ENCODE assay signal across 11 cellular contexts in the genomic region with DNA sequence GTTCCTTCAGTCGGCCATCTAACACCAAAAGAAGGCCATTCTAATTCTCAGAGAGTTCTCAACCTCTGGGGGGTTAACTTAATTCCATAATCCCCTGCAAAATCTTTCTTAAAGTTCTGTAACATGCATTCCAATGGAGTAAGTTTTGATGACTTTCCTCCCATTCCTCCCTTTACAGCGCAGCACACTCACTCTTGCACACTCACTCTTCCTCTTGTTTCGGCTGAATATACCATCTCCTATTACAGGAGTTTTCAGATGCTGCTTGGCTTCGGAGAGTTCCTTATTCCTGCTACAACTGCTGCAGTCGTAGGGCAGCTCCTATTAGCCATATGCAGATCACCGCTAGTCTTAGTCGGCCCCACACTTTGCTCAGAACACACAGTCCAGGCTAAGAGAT. TPM values are rescaled to one million over a fixed set of nuclear protein-coding genes. Genes with fewer than 3 reads are reported as not detected.
DNase-seq lines count a peak whose midpoint lies in the region; ATAC-seq, FAIRE-seq and TF ChIP-seq lines count a peak whose summit lies in the region.
"Had no signal": no experiment of that assay in that cellular context is flagged by ENCODE, and none has a peak within 500 bp of the region (broad histone marks: within the 10 kb centered on the region; RNA-seq: fewer than 3 reads in every experiment).

No MANE protein-coding gene starts in this region.

- no peaks in the 10 kb centered on the region for H3K9me2 ChIP-seq in OCI-LY7 (ENCODE audit: insufficient read depth, low read length)

- no peaks in the 10 kb centered on the region for H3K36me3 ChIP-seq in CD8-positive, alpha-beta memory T cell (ENCODE audit: insufficient read depth, low read length)
- H3K36me3 ChIP-seq in OCI-LY7 (ENCODE audit: insufficient read depth, low read length) (no peaks in the 10 kb centered on the region), esophagus muscularis mucosa (no peaks in the 10 kb centered on the region), pancreas (no peaks in the 10 kb centered on the region), HAP-1 (replicated peaks) (no peaks in the 10 kb centered on the region)

- peak overlapping the region; percentile 47 for H3K4me2 ChIP-seq in OCI-LY7 (ENCODE audit: low read length)
- H3K4me2 ChIP-seq: GM23338 had no signal

- H3K79me2 ChIP-seq in OCI-LY7 (ENCODE audit: insufficient read depth, low read depth, low read length): no peaks in the 10 kb centered on the region

- ATAC-seq in pancreas (peak in 2 of 4 donors; percentile 15 to 30), HG03439 (IDR thresholded peaks at IDR 0.05; ENCODE audit: unreplicated experiment) (no peak), HG02970 (IDR thresholded peaks at IDR 0.05; ENCODE audit: low FRiP score, unreplicated experiment) (no peak)
- ATAC-seq: GM23338 had no signal

- FAIRE-seq in pancreas (lab: Jason Lieb, UNC): no peak
- FAIRE-seq: islet of Langerhans had no signal

- CTCF ChIA-PET in CD8-positive, alpha-beta memory T cell (lab: Charles Lee): interaction anchor here (1.4 kb wide), 1 partner anchor 10 kb away, joined by 6 read pairs; no protein-coding TSS in a partner anchor
- CTCF ChIA-PET in OCI-LY7 (lab: Charles Lee; ENCODE audit: unreplicated experiment): no interaction called here

- H3K4me1 Mint-ChIP-seq in CD8-positive, alpha-beta memory T cell: peaks cover 16 to 27% (median 26%) of the 10 kb centered on the region in 3 donors
- H3K4me1 Mint-ChIP-seq: GM23338 had no signal

- H3K27me3 Mint-ChIP-seq in CD8-positive, alpha-beta memory T cell: peaks cover 0 to 1% of the 10 kb centered on the region in 2 donors

- no peaks in the 10 kb centered on the region for H3K27me3 ChIP-seq in CD8-positive, alpha-beta memory T cell (ENCODE audit: insufficient read depth, low read length, poor library complexity, severe bottlenecking)
- H3K27me3 ChIP-seq in esophagus muscularis mucosa (no peaks in the 10 kb centered on the region), pancreas (no peaks in the 10 kb centered on the region), HAP-1 (ENCODE audit: low read depth) (no peaks in the 10 kb centered on the region)

- H3K4me3 ChIP-seq in CD8-positive, alpha-beta memory T cell (ENCODE audit: low read length): peak overlapping the region; percentile 64
- no peak overlapping the region for H3K4me3 ChIP-seq in OCI-LY7 (ENCODE audit: low read depth, low read length, poor library complexity, severe bottlenecking)
- peak overlapping the region; percentile 37 to 56 (median 48) for H3K4me3 ChIP-seq in esophagus muscularis mucosa
- peak overlapping the region in 1 of 4 donors; percentile 28 for H3K4me3 ChIP-seq in pancreas
- H3K4me3 ChIP-seq in HAP-1: no peak overlapping the region
- H3K4me3 ChIP-seq: GM23338 had no signal

- peak overlapping the region; percentile 64 to 92 (median 83) for H3K4me3 Mint-ChIP-seq in CD8-positive, alpha-beta memory T cell
- H3K4me3 Mint-ChIP-seq: GM23338 had no signal

- no peak for TF ChIP-seq EP300 in esophagus muscularis mucosa (IDR thresholded peaks at IDR 0.05)

- TF ChIP-seq CTCF in OCI-LY7 (conservative IDR thresholded peaks at IDR 0.05; ENCODE audit: low read length) (no peak), esophagus muscularis mucosa (IDR thresholded peaks at IDR 0.05) (no peak), pancreas (IDR thresholded peaks at IDR 0.05) (no peak)

- H3K27ac Mint-ChIP-seq in CD8-positive, alpha-beta memory T cell: peak overlapping the region in 6 of 8 donors; percentile 40 to 87 (median 86)
- H3K27ac Mint-ChIP-seq: GM23338 had no signal

- no peak overlapping the region for H3K27ac ChIP-seq in CD8-positive, alpha-beta memory T cell (ENCODE audit: low read depth, low read length)
- H3K27ac ChIP-seq in OCI-LY7 (ENCODE audit: low read depth, low read length, poor library complexity, severe bottlenecking): no peak overlapping the region
- peak overlapping the region in 2 of 4 donors; percentile 7 to 17 for H3K27ac ChIP-seq in esophagus muscularis mucosa (replicated peaks in 1 of 4)
- H3K27ac ChIP-seq in pancreas: peak overlapping the region in 3 of 4 donors; percentile 38 to 63 (median 62)

- POLR2A ChIA-PET in CD8-positive, alpha-beta memory T cell (lab: Charles Lee): no interaction called here
- POLR2A ChIA-PET in OCI-LY7 (lab: Charles Lee): no interaction called here

- H3K36me3 Mint-ChIP-seq in CD8-positive, alpha-beta memory T cell: no peaks in the 10 kb centered on the region

- H3K9me3 ChIP-seq in CD8-positive, alpha-beta memory T cell (ENCODE audit: low read length): no peaks in the 10 kb centered on the region
- H3K9me3 ChIP-seq in OCI-LY7 (ENCODE audit: low read length): no peaks in the 10 kb centered on the region
- no peaks in the 10 kb centered on the region for H3K9me3 ChIP-seq in esophagus muscularis mucosa
- no peaks in the 10 kb centered on the region for H3K9me3 ChIP-seq in pancreas
- no peaks in the 10 kb centered on the region for H3K9me3 ChIP-seq in HAP-1

- peaks cover 17% of the 10 kb centered on the region for H3K4me1 ChIP-seq in CD8-positive, alpha-beta memory T cell (ENCODE audit: insufficient read depth, low read length)
- H3K4me1 ChIP-seq in OCI-LY7 (ENCODE audit: insufficient read depth, low read length, poor library complexity, severe bottlenecking) (no peaks in the 10 kb centered on the region), esophagus muscularis mucosa (peaks cover 3 to 19% (median 16%) of the 10 kb centered on the region in 4 donors), pancreas (no peaks in the 10 kb centered on the region), HAP-1 (no peaks in the 10 kb centered on the region)

- in situ Hi-C loops in HAP-1 (cut with MboI; ENCODE audit: low sequenced_read_pairs): no loop called here

- DNase-seq in CD8-positive, alpha-beta memory T cell: no peak
- no peak for DNase-seq in OCI-LY7 (ENCODE audit: low spot score)
- DNase-seq in esophagus muscularis mucosa (ENCODE audit: extremely low spot score): no peak
- no peak for DNase-seq in pancreas
- no peak for DNase-seq in HT-29 (ENCODE audit: low spot score)
- no peak for DNase-seq in HAP-1 (ENCODE audit: low spot score in 2 of 2)

- intact Hi-C loops in OCI-LY7 (cut with micrococcal nuclease; ENCODE audit: unreplicated experiment) (no loop called here), esophagus muscularis mucosa (cut with DNase I) (no loop called here), pancreas (cut with DNase I) (no loop called here)

- 61% methylated on average over 7 of the region's 7 CpGs for WGBS in esophagus muscularis mucosa
- WGBS in pancreas, 2 donors: 58 to 66% methylated on average over 7 of the region's 7 CpGs

- H2AFZ ChIP-seq in OCI-LY7 (ENCODE audit: low read length): no peak overlapping the region
- H2AFZ ChIP-seq: GM23338 had no signal

- no TSS peak for BruUV-seq in OCI-LY7 (replicated peaks; lab: Mats Ljungman, UMichigan)

- no peak for TF ChIP-seq POLR2A in esophagus muscularis mucosa (IDR thresholded peaks at IDR 0.05; ENCODE audit: low read depth)

- H4K20me1 ChIP-seq in OCI-LY7 (ENCODE audit: insufficient read depth, low read length): no peaks in the 10 kb centered on the region

- H3K9me3 Mint-ChIP-seq in CD8-positive, alpha-beta memory T cell: no peaks in the 10 kb centered on the region

RNA-seq across cellular contexts. Expression of gene OR10H4, which starts 53.6 kb away (rescaled TPM):
- total RNA-seq in CD8-positive, alpha-beta memory T cell: not detected
- not detected for polyA plus RNA-seq in CD8-positive, alpha-beta memory T cell
- total RNA-seq in OCI-LY7 (2014; rRNA removed; shearing (Covaris generic)): not detected in 2 replicates
- not detected in 2 replicates for total RNA-seq in OCI-LY7 (2022)
- total RNA-seq in esophagus muscularis mucosa: not detected
- not detected for total RNA-seq in pancreas
- not detected for polyA plus RNA-seq in pancreas
- not detected in 2 replicates for total RNA-seq in HT-29 (2014; rRNA removed; shearing (Covaris generic))
- total RNA-seq: GM23338, RPMI7951 had no signal
- polyA plus RNA-seq: GM23338 had no signal

Comparison
In these comparisons a context has a peak if more than half of its experiments do, and no peak if none do; other contexts are left out.
1. H3K27ac ChIP-seq: peak in pancreas (3 of 4); none in CD8-positive, alpha-beta memory T cell (single experiment) and OCI-LY7 (single experiment).
2. H3K4me3 ChIP-seq: peak in CD8-positive, alpha-beta memory T cell (single experiment) and esophagus muscularis mucosa (4 of 4); none in OCI-LY7 (single experiment) and HAP-1 (single experiment).